Comparison of ENCODE assay signal across 26 cellular contexts in genomic region chr2:159077869-159078268, GRCh38.
"Had no signal": no experiment of that assay in that cellular context is flagged by ENCODE, and none has a peak within 500 bp of the region (broad histone marks: within the 10 kb centered on the region; RNA-seq: fewer than 3 reads in every experiment).

No MANE protein-coding gene starts in this region.

- H3K27ac ChIP-seq: Peyer's patch, RWPE1, SJCRH30 had no signal

- ATAC-seq: activated CD8-positive, alpha-beta T cell treated with anti-CD3 and anti-CD28 coated beads for 36 hours; activated T-cell treated with anti-CD3 and anti-CD28 coated beads, Interleukin-2, amount 50 U/mL, for 72 hours; T-helper 17 cell had no signal

- H3K4me3 ChIP-seq: Peyer's patch, SJCRH30 had no signal

- FAIRE-seq: astrocyte, TTC549 had no signal

- H3K36me3 ChIP-seq: Peyer's patch had no signal

- H3K27me3 ChIP-seq: Peyer's patch, SJCRH30 had no signal

- H3K9me3 ChIP-seq: Peyer's patch, SJCRH30 had no signal

- DNase-seq: activated CD4-positive, alpha-beta T cell treated with anti-CD3 and anti-CD28 coated beads for 4 hours; activated CD4-positive, CD25-positive, alpha-beta regulatory T cell; activated CD8-positive, alpha-beta memory T cell treated with anti-CD3 and anti-CD28 coated beads, Interleukin-2, amount 50 U/mL, for 4 hours; activated CD8-positive, alpha-beta T cell treated with anti-CD3 and anti-CD28 coated beads for 36 hours; activated T-cell treated with anti-CD3 and anti-CD28 coated beads, Interleukin-2, amount 50 U/mL, for 72 hours; amygdala; IMR-90; Kasumi-1; KBM-7; NCI-H1105 treated with DMSO at 0.1 percent for 48 hours; NCI-H1436 treated with DMSO at 0.1 percent for 48 hours; NCI-H187; NCI-H2081 treated with DMSO at 0.1 percent for 48 hours; NCI-H2171; NCI-H2227 treated with DMSO at 0.1 percent for 48 hours; NCI-H446 treated with DMSO at 0.1 percent for 48 hours; NCI-H524 treated with DMSO at 0.1 percent for 48 hours; NCI-H748 treated with DMSO at 0.1 percent for 48 hours; Peyer's patch; Right ventricle myocardium superior; SJCRH30; T-helper 17 cell; T1000 had no signal

- H3K4me1 ChIP-seq: Peyer's patch, SJCRH30 had no signal
